Comparison of ENCODE assay signal across 31 cellular contexts in the genomic region with DNA sequence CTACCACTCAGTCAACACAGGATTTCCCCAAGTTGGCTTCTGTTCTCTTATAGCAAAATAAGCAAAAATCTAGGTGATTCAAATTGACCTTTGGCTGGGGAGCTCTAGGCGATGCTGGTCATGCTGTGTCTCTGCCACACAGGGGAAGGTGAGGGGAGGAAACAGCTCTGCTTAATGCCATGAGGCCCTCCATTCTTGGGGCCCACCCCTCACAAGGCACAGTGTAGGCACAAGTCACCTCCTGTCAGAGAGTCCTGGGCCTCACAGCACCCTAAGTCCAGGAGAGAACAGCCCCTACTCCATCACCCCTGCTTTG. TPM values are rescaled to one million over a fixed set of nuclear protein-coding genes. Genes with fewer than 3 reads are reported as not detected.
DNase-seq lines count a peak whose midpoint lies in the region; ATAC-seq, FAIRE-seq and TF ChIP-seq lines count a peak whose summit lies in the region.
"Had no signal": no experiment of that assay in that cellular context is flagged by ENCODE, and none has a peak within 500 bp of the region (broad histone marks: within the 10 kb centered on the region; RNA-seq: fewer than 3 reads in every experiment).

No MANE protein-coding gene starts in this region.

- BruUV-seq in HepG2 (replicated peaks; lab: Mats Ljungman, UMichigan) = no TSS peak

- peak; percentile 15 for DNase-seq in RPMI8226
- no peak for DNase-seq in HepG2 (ENCODE audit: low spot score)
- no peak for DNase-seq in HTR-8/SVneo (ENCODE audit: insufficient read length, low spot score)
- no peak for DNase-seq in MG63
- DNase-seq in NCI-H2107 (lab: John Stamatoyannopoulos, UW) = no peak
- DNase-seq: activated CD4-positive, alpha-beta T cell treated with anti-CD3 and anti-CD28 coated beads for 36 hours; activated CD8-positive, alpha-beta T cell treated with anti-CD3 and anti-CD28 coated beads, Interleukin-2, amount 10 ng/mL, durations not matched to agents 7 days and 5 days; aorta; effector memory CD4-positive, alpha-beta T cell; left ventricle myocardium superior; midbrain; NCI-H1048; NCI-H1694; NCI-H2171; NCI-H510A; nephron progenitor cell; retina; stimulated activated CD4-positive, alpha-beta T cell treated with anti-CD3 and anti-CD28 coated beads, Interleukin-1b, Interleukin-23, amount 100 ng/mL, for 48 hours; T1000 had no signal

- H3K27ac ChIP-seq in HepG2 (ENCODE audit: extremely low read length, insufficient read depth, low read length) = no peak overlapping the region
- H3K27ac ChIP-seq: BLaER1 treated with 17β-estradiol and CSF1 and Interleukin-3, amounts not matched to agents 10 nM and 100 nM; epithelial cell of prostate; VCaP had no signal

- intact Hi-C loops in HepG2 (cut with micrococcal nuclease; ENCODE audit: unreplicated experiment) = no loop called here

- no peaks in the 10 kb centered on the region for H3K36me3 Mint-ChIP-seq in nephron (ENCODE audit: low read depth)
- H3K36me3 Mint-ChIP-seq: activated naive CD4-positive, alpha-beta T cell treated with anti-CD3 and anti-CD28 coated beads, Interleukin-2, amount 50 U/mL, for 72 hours had no signal

- peak overlapping the region; percentile 90 to 98 (median 96) for H3K27ac Mint-ChIP-seq in nephron
- H3K27ac Mint-ChIP-seq: activated CD4-positive, alpha-beta T cell treated with anti-CD3 and anti-CD28 coated beads for 36 hours; activated CD8-positive, alpha-beta T cell treated with anti-CD3 and anti-CD28 coated beads, Interleukin-2, amount 10 ng/mL, durations not matched to agents 7 days and 5 days; activated naive CD4-positive, alpha-beta T cell treated with anti-CD3 and anti-CD28 coated beads, Interleukin-2, amount 50 U/mL, for 72 hours; activated T-helper 2 cell treated with anti-CD3 and anti-CD28 coated beads, Interferon-gamma antibody, Interleukin-2, Interleukin-4, amounts not matched to agents 10 μg/mL and 5 μg/mL and 100 μg/mL, durations not matched to agents 14 hours and 24 hours and 36 hours; nephron progenitor cell; stimulated activated naive CD8-positive, alpha-beta T cell treated with anti-CD3 and anti-CD28 coated beads, Interleukin-15, Interleukin-2, amounts not matched to agents 100 ng/mL and 50 ng/mL, for 24 hours had no signal

- no peaks in the 10 kb centered on the region for H3K9me3 Mint-ChIP-seq in nephron
- H3K9me3 Mint-ChIP-seq: activated naive CD4-positive, alpha-beta T cell treated with anti-CD3 and anti-CD28 coated beads, Interleukin-2, amount 50 U/mL, for 72 hours; activated T-helper 2 cell treated with anti-CD3 and anti-CD28 coated beads, Interferon-gamma antibody, Interleukin-2, Interleukin-4, amounts not matched to agents 10 μg/mL and 5 μg/mL and 100 μg/mL, durations not matched to agents 14 hours and 24 hours and 36 hours; nephron progenitor cell; stimulated activated naive CD8-positive, alpha-beta T cell treated with anti-CD3 and anti-CD28 coated beads, Interleukin-15, Interleukin-2, amounts not matched to agents 100 ng/mL and 50 ng/mL, for 24 hours had no signal

- CTCF ChIA-PET in HepG2 (lab: Yijun Ruan, JAX; ENCODE audit: low intra/inter-chr PET ratio, low total read pairs) = no interaction called here

- POLR2A ChIA-PET in HepG2 (lab: Yijun Ruan, JAX) = interaction anchor here (1.4 kb wide), 1 partner anchor 46 kb away, joined by 3 read pairs; no protein-coding TSS in a partner anchor

- H3K4me3 ChIP-seq in HepG2 (replicated peaks in 1 of 3; ENCODE audit: insufficient read depth in 1 of 3, low read depth in 2 of 3, low read length in 3 of 3) (no peak overlapping the region), MG63 (no peak overlapping the region)
- H3K4me3 ChIP-seq: BLaER1 treated with 17β-estradiol and CSF1 and Interleukin-3, amounts not matched to agents 10 nM and 100 nM; smooth muscle cell had no signal

- TF ChIP-seq CTCF in HepG2 (CRISPR knock-in tag; IDR thresholded peaks at IDR 0.05) = no peak
- no peak for TF ChIP-seq CTCF in nephron (IDR thresholded peaks at IDR 0.05; ENCODE audit: unreplicated experiment in 3 of 3)

- in situ Hi-C loops in HepG2 (cut with HindIII; ENCODE audit: extremely low pct_ligation_motif_present, low pct_unique_long_range_greater_than_20kb) = no loop called here

- ATAC-seq in HepG2 (peak; percentile 59), GM21381 (IDR thresholded peaks at IDR 0.05; ENCODE audit: unreplicated experiment) (no peak)
- ATAC-seq: activated CD4-positive, alpha-beta T cell treated with anti-CD3 and anti-CD28 coated beads for 36 hours; activated CD8-positive, alpha-beta T cell treated with anti-CD3 and anti-CD28 coated beads, Interleukin-2, amount 10 ng/mL, durations not matched to agents 7 days and 5 days; activated naive CD4-positive, alpha-beta T cell treated with anti-CD3 and anti-CD28 coated beads, Interleukin-2, amount 50 U/mL, for 72 hours; HCT116; left ventricle myocardium superior had no signal

- no peak for TF ChIP-seq POLR2A in HepG2 (IDR thresholded peaks at IDR 0.05; ENCODE audit: insufficient read depth in 1 of 2, low read depth in 2 of 2, low read length in 2 of 2)

- no peak for TF ChIP-seq RAD21 in HepG2 (CRISPR knock-in tag; IDR thresholded peaks at IDR 0.05)

- peaks cover 14% of the 10 kb centered on the region for H3K4me1 Mint-ChIP-seq in nephron

- no peaks in the 10 kb centered on the region for H4K20me1 ChIP-seq in HepG2 (ENCODE audit: insufficient read depth, low read length)
- H4K20me1 ChIP-seq: BLaER1 treated with 17β-estradiol and CSF1 and Interleukin-3, amounts not matched to agents 10 nM and 100 nM had no signal

- no peak for FAIRE-seq in HepG2 (lab: Jason Lieb, UNC)
- no peak for FAIRE-seq in HTR-8/SVneo (lab: Jason Lieb, UNC)
- FAIRE-seq: colon, G401.6 had no signal

- H3K4me3 Mint-ChIP-seq in nephron = peak overlapping the region in 1 of 3 experiments; percentile 5
- H3K4me3 Mint-ChIP-seq: activated CD4-positive, alpha-beta T cell treated with anti-CD3 and anti-CD28 coated beads for 36 hours; activated CD8-positive, alpha-beta T cell treated with anti-CD3 and anti-CD28 coated beads, Interleukin-2, amount 10 ng/mL, durations not matched to agents 7 days and 5 days; nephron progenitor cell; stimulated activated naive CD8-positive, alpha-beta T cell treated with anti-CD3 and anti-CD28 coated beads, Interleukin-15, Interleukin-2, amounts not matched to agents 100 ng/mL and 50 ng/mL, for 24 hours had no signal

- H2AFZ ChIP-seq in HepG2 (ENCODE audit: low read length) = no peak overlapping the region

- H3K9ac ChIP-seq in HepG2 (ENCODE audit: insufficient read depth, low read depth, low read length) = no peak overlapping the region
- H3K9ac ChIP-seq: BLaER1 treated with 17β-estradiol and CSF1 and Interleukin-3, amounts not matched to agents 10 nM and 100 nM had no signal

- peaks cover 0 to 3% of the 10 kb centered on the region in 2 experiments; a peak in 1 of 5 replicates for H3K36me3 ChIP-seq in HepG2 (replicated peaks in 1 of 2; ENCODE audit: control insufficient read depth in 1 of 2, insufficient read depth in 2 of 2, low read length in 2 of 2)
- no peaks in the 10 kb centered on the region for H3K36me3 ChIP-seq in MG63
- H3K36me3 ChIP-seq: BLaER1 treated with 17β-estradiol and CSF1 and Interleukin-3, amounts not matched to agents 10 nM and 100 nM had no signal

- TF ChIP-seq EP300 in HepG2 (IDR thresholded peaks at IDR 0.05; ENCODE audit: low read depth in 2 of 2, low read length in 2 of 2) (no peak), HepG2 (CRISPR knock-in tag; IDR thresholded peaks at IDR 0.05; ENCODE audit: borderline replicate concordance) (no peak)

- no peaks in the 10 kb centered on the region for H3K27me3 ChIP-seq in HepG2 (ENCODE audit: control insufficient read depth in 1 of 2, insufficient read depth in 2 of 2, low read length in 2 of 2)
- H3K27me3 ChIP-seq in MG63 = no peaks in the 10 kb centered on the region
- H3K27me3 ChIP-seq: BLaER1 treated with 17β-estradiol and CSF1 and Interleukin-3, amounts not matched to agents 10 nM and 100 nM had no signal

- WGBS in HepG2 (ENCODE audit: low lambda C conversion rate) = 86% methylated on average over 1 of the region's 1 CpG

- peaks cover 17% of the 10 kb centered on the region for H3K79me2 ChIP-seq in HepG2 (ENCODE audit: insufficient read depth, low read length)

- H3K9me3 ChIP-seq in HepG2 (ENCODE audit: low read length) (no peaks in the 10 kb centered on the region), MG63 (no peaks in the 10 kb centered on the region)
- H3K9me3 ChIP-seq: BLaER1 treated with 17β-estradiol and CSF1 and Interleukin-3, amounts not matched to agents 10 nM and 100 nM had no signal

- no peaks in the 10 kb centered on the region for H3K27me3 Mint-ChIP-seq in nephron (ENCODE audit: low read depth)
- H3K27me3 Mint-ChIP-seq: activated CD4-positive, alpha-beta T cell treated with anti-CD3 and anti-CD28 coated beads for 36 hours; stimulated activated naive CD8-positive, alpha-beta T cell treated with anti-CD3 and anti-CD28 coated beads, Interleukin-15, Interleukin-2, amounts not matched to agents 100 ng/mL and 50 ng/mL, for 24 hours had no signal

- no peak overlapping the region for H3K4me2 ChIP-seq in HepG2 (ENCODE audit: low read depth, low read length)
- H3K4me2 ChIP-seq: BLaER1 treated with 17β-estradiol and CSF1 and Interleukin-3, amounts not matched to agents 10 nM and 100 nM; smooth muscle cell had no signal

- H3K4me1 ChIP-seq in HepG2 (ENCODE audit: insufficient read depth, low read length) = peaks cover 29% of the 10 kb centered on the region
- H3K4me1 ChIP-seq: BLaER1 treated with 17β-estradiol and CSF1 and Interleukin-3, amounts not matched to agents 10 nM and 100 nM had no signal

RNA-seq across cellular contexts. Expression of a gene that starts 46.9 kb away (rescaled TPM):
- total RNA-seq in HepG2 (2016; rRNA removed; fragmentation: Illumina TruSeq; extraction: Trizol) = 13.1 and 17.5 TPM in 2 replicates
- 6.3 and 10.6 TPM in 2 replicates for total RNA-seq in HepG2 (2016; cell fraction: cytosol; rRNA removed; fragmentation: Illumina TruSeq; extraction: Trizol; ENCODE audit: low read depth)
- total RNA-seq in HepG2 (2016; cell fraction: insoluble cytoplasmic fraction; rRNA removed; fragmentation: Illumina TruSeq; extraction: Trizol) = 11.5 and 15.9 TPM in 2 replicates
- total RNA-seq in HepG2 (2016; cell fraction: membrane; rRNA removed; fragmentation: Illumina TruSeq; extraction: Trizol) = 7.6 and 8.4 TPM in 2 replicates
- 24.7 and 31.2 TPM in 2 replicates for total RNA-seq in HepG2 (2016; cell fraction: nucleus; rRNA removed; fragmentation: Illumina TruSeq; extraction: Trizol)
- 17.7 and 18.7 TPM in 2 replicates for polyA plus RNA-seq in HepG2 (2011; rRNA removed)
- 7.6 and 8.0 TPM in 2 replicates for polyA plus RNA-seq in HepG2 (2011; cell fraction: cytosol; rRNA removed)
- 54.1 and 60.4 TPM in 2 replicates for polyA plus RNA-seq in HepG2 (2011; cell fraction: nucleus; rRNA removed)
- 13.6 and 13.9 TPM in 2 replicates for polyA plus RNA-seq in HepG2 (2012)
- 1.1 and 1.4 TPM in 2 replicates for polyA plus RNA-seq in HepG2 (2016; cell fraction: cytosol; fragmentation: Illumina TruSeq; extraction: Trizol; ENCODE audit: low read depth)
- 15.2 and 18.7 TPM in 2 replicates for polyA plus RNA-seq in HepG2 (2016; cell fraction: insoluble cytoplasmic fraction; fragmentation: Illumina TruSeq; extraction: Trizol; ENCODE audit: low read depth)
- 3.2 and 3.9 TPM in 2 replicates for polyA plus RNA-seq in HepG2 (2016; cell fraction: membrane; fragmentation: Illumina TruSeq; extraction: Trizol; ENCODE audit: low read depth)
- 54.7 and 64.0 TPM in 2 replicates for polyA plus RNA-seq in HepG2 (2016; cell fraction: nucleus; fragmentation: Illumina TruSeq; extraction: Trizol; ENCODE audit: insufficient read depth, low read depth)
- 7.3 and 14.7 TPM in 2 replicates for polyA minus RNA-seq in HepG2 (2011; rRNA and poly(A)+ RNA removed; ENCODE audit: low replicate concordance)
- polyA minus RNA-seq in HepG2 (2011; cell fraction: cytosol; rRNA and poly(A)+ RNA removed) = 3.6 and 7.4 TPM in 2 replicates
- 35.8 and 42.5 TPM in 2 replicates for polyA minus RNA-seq in HepG2 (2011; cell fraction: nucleus; rRNA and poly(A)+ RNA removed)
- not detected in 2 replicates for total RNA-seq in MG63 (2014; rRNA removed; shearing (Covaris generic); ENCODE audit: low replicate concordance)
